Comparison of ENCODE assay signal across 1 cellular context in the genomic region with DNA sequence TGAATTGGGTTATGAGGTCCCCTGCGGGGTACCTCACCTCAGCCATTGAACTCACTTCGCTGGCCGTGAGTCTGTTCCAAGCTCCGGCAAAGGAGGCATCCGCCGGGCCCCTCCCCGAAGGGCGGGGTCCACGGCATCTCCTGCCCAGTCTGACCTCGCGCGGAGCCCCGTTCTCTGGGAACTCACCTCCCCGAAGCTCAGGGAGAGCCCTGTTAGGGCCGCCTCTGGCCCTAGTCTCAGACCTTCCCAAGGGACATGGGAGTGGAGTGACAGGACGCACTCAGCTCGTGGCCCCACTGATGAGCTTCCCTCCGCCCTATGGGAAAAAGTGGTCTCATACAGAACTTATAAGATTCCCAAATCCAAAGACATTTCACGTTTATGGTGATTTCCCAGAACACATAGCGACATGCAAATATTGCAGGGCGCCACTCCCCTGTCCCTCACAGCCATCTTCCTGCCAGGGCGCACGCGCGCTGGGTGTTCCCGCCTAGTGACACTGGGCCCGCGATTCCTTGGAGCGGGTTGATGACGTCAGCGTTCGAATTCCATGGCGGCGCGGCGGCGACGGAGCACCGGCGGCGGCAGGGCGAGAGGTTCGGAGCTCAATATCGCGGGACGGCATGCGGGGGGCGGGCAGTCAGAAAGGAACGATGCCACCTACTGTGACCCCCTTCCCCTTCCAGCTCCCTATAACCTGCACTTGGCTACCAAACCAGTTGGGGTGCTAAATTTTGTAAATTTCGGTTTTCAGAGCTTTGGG.
A peak's percentile ranks its signal among the peaks of the same experiment; 100 is the strongest.
TF ChIP-seq lines count a peak whose summit lies in the region.

A gene with protein sequence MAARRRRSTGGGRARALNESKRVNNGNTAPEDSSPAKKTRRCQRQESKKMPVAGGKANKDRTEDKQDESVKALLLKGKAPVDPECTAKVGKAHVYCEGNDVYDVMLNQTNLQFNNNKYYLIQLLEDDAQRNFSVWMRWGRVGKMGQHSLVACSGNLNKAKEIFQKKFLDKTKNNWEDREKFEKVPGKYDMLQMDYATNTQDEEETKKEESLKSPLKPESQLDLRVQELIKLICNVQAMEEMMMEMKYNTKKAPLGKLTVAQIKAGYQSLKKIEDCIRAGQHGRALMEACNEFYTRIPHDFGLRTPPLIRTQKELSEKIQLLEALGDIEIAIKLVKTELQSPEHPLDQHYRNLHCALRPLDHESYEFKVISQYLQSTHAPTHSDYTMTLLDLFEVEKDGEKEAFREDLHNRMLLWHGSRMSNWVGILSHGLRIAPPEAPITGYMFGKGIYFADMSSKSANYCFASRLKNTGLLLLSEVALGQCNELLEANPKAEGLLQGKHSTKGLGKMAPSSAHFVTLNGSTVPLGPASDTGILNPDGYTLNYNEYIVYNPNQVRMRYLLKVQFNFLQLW (plus strand): TSS at position 544 of the 763 bp plus-strand sequence. CDS start 7 bp downstream, at position 551.

TF ChIP-seq in K562, 482 proteins besides CTCF, POLR2A, EP300 and RAD21 (continued from another document and continues in another):
- TF ChIP-seq E2F8 (IDR thresholded peaks at IDR 0.05; ENCODE audit: low read depth, partially characterized antibody) (peak; percentile 52), ZBTB33 (CRISPR knock-in tag; IDR thresholded peaks at IDR 0.05) (0 out of 2 replicates have a peak, but pooled peaks have one; percentile 32), GATAD2B (IDR thresholded peaks at IDR 0.05; ENCODE audit: borderline replicate concordance) (no peak), ZNF23 (CRISPR knock-in tag; IDR thresholded peaks at IDR 0.05) (no peak), CHD4 (IDR thresholded peaks at IDR 0.05; ENCODE audit: insufficient read depth, insufficient replicate concordance, low read depth, low read length, poor library complexity, severe bottlenecking) (no peak), KDM4B (IDR thresholded peaks at IDR 0.05; ENCODE audit: borderline replicate concordance in 2 of 2, low read depth in 1 of 2) (peak in 1 of 2 experiments; percentile 84; a peak in 1 of 4 replicates), RBM14 (IDR thresholded peaks at IDR 0.05; ENCODE audit: borderline replicate concordance, insufficient read depth, low read depth, low read length) (no peak), RB1 (IDR thresholded peaks at IDR 0.05; ENCODE audit: low read depth) (peak; percentile 75; the same call in 1 of the 2 replicates), ZZZ3 (IDR thresholded peaks at IDR 0.05) (no peak), ZNF778 (CRISPR knock-in tag; IDR thresholded peaks at IDR 0.05) (no peak), SP1 (CRISPR knock-in tag; IDR thresholded peaks at IDR 0.05) (peak; percentile 93), ARNT (IDR thresholded peaks at IDR 0.05) (no peak), POLR2G (IDR thresholded peaks at IDR 0.05; ENCODE audit: low read depth, low read length) (peak; percentile 85), FOXJ2 (tag; IDR thresholded peaks at IDR 0.05) (0 out of 2 replicates have a peak, but pooled peaks have one; percentile 62), TEAD4 (IDR thresholded peaks at IDR 0.05; ENCODE audit: low read length) (peak; percentile 90), TEAD4 (CRISPR knock-in tag; IDR thresholded peaks at IDR 0.05; ENCODE audit: borderline replicate concordance) (no peak), PATZ1 (CRISPR knock-in tag; IDR thresholded peaks at IDR 0.05; ENCODE audit: borderline replicate concordance) (no peak), GTF2E2 (tag; IDR thresholded peaks at IDR 0.05) (peak; percentile 83), ETV5 (CRISPR knock-in tag; IDR thresholded peaks at IDR 0.05; ENCODE audit: low read depth) (peak; percentile 59; the same call in 1 of the 2 replicates), MTA3 (IDR thresholded peaks at IDR 0.05; ENCODE audit: borderline replicate concordance) (peak; percentile 68; the same call in 1 of the 2 replicates), E2F4 (CRISPR knock-in tag; IDR thresholded peaks at IDR 0.05; ENCODE audit: low read depth) (0 out of 2 replicates have a peak, but pooled peaks have one; percentile 14), BHLHE40 (IDR thresholded peaks at IDR 0.05; ENCODE audit: low read length) (no peak), NR2C1 (IDR thresholded peaks at IDR 0.05) (0 out of 2 replicates have a peak, but pooled peaks have one; percentile 23), NR2C1 (tag; IDR thresholded peaks at IDR 0.05) (no peak), ARID3B (CRISPR knock-in tag; IDR thresholded peaks at IDR 0.05; ENCODE audit: borderline replicate concordance) (no peak), PML (IDR thresholded peaks at IDR 0.05; ENCODE audit: low read length) (peak; percentile 87), MYC (IDR thresholded peaks at IDR 0.05; ENCODE audit: low read depth, low read length) (peak; percentile 63; the same call in 1 of the 2 replicates), MYC (CRISPR knock-in tag; IDR thresholded peaks at IDR 0.05; ENCODE audit: borderline replicate concordance, low read depth) (no peak), CBX1 (IDR thresholded peaks at IDR 0.05; ENCODE audit: low read depth) (peak; percentile 86; the same call in 1 of the 2 replicates), MEIS2 (IDR thresholded peaks at IDR 0.05; ENCODE audit: partially characterized antibody) (peak; percentile 74), ESRRA (IDR thresholded peaks at IDR 0.05; ENCODE audit: borderline replicate concordance, low read depth) (peak; percentile 66), NFIC (IDR thresholded peaks at IDR 0.05) (peak; percentile 34; the same call in 1 of the 2 replicates), KLF10 (CRISPR knock-in tag; IDR thresholded peaks at IDR 0.05) (no peak), ZBTB7A (IDR thresholded peaks at IDR 0.05; ENCODE audit: borderline replicate concordance, control insufficient read depth, low read depth, low read length) (peak; percentile 58), SUPT5H (IDR thresholded peaks at IDR 0.05) (peak; percentile 51), OTX1 (CRISPR knock-in tag; IDR thresholded peaks at IDR 0.05) (no peak), CAMTA2 (CRISPR knock-in tag; conservative IDR thresholded peaks at IDR 0.05) (no peak), CREM (IDR thresholded peaks at IDR 0.05; ENCODE audit: low read depth) (peak; percentile 99), RCOR1 (IDR thresholded peaks at IDR 0.05; ENCODE audit: borderline replicate concordance in 1 of 2, low read depth in 2 of 2, low read length in 2 of 2) (0 out of 4 replicates have a peak, but pooled peaks of 1 of the 2 experiments have one; percentile 22)
- TF ChIP-seq, protein P1, sequence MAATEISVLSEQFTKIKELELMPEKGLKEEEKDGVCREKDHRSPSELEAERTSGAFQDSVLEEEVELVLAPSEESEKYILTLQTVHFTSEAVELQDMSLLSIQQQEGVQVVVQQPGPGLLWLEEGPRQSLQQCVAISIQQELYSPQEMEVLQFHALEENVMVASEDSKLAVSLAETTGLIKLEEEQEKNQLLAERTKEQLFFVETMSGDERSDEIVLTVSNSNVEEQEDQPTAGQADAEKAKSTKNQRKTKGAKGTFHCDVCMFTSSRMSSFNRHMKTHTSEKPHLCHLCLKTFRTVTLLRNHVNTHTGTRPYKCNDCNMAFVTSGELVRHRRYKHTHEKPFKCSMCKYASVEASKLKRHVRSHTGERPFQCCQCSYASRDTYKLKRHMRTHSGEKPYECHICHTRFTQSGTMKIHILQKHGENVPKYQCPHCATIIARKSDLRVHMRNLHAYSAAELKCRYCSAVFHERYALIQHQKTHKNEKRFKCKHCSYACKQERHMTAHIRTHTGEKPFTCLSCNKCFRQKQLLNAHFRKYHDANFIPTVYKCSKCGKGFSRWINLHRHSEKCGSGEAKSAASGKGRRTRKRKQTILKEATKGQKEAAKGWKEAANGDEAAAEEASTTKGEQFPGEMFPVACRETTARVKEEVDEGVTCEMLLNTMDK (IDR thresholded peaks at IDR 0.05; ENCODE audit: borderline replicate concordance, insufficient read depth, low read depth, low read length, poor library complexity, severe bottlenecking) = no peak
- TF ChIP-seq, protein P2, sequence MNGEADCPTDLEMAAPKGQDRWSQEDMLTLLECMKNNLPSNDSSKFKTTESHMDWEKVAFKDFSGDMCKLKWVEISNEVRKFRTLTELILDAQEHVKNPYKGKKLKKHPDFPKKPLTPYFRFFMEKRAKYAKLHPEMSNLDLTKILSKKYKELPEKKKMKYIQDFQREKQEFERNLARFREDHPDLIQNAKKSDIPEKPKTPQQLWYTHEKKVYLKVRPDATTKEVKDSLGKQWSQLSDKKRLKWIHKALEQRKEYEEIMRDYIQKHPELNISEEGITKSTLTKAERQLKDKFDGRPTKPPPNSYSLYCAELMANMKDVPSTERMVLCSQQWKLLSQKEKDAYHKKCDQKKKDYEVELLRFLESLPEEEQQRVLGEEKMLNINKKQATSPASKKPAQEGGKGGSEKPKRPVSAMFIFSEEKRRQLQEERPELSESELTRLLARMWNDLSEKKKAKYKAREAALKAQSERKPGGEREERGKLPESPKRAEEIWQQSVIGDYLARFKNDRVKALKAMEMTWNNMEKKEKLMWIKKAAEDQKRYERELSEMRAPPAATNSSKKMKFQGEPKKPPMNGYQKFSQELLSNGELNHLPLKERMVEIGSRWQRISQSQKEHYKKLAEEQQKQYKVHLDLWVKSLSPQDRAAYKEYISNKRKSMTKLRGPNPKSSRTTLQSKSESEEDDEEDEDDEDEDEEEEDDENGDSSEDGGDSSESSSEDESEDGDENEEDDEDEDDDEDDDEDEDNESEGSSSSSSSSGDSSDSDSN (IDR thresholded peaks at IDR 0.05; ENCODE audit: borderline replicate concordance in 1 of 2, low read depth in 2 of 2, low read length in 2 of 2) = peak in 1 of 2 experiments; percentile 94; a peak in 2 of 4 replicates
- TF ChIP-seq, protein P3, sequence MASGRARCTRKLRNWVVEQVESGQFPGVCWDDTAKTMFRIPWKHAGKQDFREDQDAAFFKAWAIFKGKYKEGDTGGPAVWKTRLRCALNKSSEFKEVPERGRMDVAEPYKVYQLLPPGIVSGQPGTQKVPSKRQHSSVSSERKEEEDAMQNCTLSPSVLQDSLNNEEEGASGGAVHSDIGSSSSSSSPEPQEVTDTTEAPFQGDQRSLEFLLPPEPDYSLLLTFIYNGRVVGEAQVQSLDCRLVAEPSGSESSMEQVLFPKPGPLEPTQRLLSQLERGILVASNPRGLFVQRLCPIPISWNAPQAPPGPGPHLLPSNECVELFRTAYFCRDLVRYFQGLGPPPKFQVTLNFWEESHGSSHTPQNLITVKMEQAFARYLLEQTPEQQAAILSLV (tag; IDR thresholded peaks at IDR 0.05) = no peak
